In the genomic region with DNA sequence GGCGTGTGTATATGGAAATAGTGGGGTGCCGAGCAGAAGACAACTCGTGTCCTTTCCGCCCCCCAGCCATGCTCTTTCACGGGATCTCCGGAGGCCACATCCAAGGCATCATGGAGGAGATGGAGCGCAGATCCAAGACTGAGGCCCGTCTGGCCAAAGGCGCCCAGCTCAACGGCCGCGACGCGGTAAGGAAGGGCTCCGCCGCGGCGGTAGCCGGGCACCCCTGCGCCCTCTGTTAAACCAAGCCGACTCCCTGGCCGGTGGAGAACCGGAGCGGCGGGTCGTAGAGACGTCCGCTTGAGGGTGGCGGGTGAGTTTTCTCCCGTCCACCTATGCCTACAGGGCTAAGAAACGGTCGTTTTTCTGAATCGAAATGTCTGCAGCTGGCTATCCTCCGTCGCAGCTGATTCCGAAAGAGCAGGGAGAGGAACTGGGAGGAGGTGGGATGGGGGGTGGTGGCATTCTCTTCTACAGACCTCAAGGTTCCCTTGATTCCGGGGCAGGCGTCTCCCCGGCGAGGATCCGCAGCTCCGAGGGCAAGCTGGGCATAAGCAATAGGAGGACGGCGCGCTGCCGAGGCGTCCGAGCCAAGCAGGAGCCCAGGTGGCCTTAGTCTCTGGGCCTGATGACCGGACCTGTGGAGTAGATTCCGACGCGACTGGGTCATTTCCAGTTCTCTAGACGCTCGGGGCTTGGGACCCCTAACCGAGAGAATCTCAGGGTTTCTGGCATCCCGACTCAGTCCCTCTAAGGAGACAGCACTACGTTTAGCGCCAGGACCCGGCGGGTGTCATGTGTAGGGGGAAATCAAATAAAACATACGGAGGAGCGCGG, we compare ENCODE assay signal across 8 cellular contexts. TPM values are rescaled to one million over a fixed set of nuclear protein-coding genes. Genes with fewer than 3 reads are reported as not detected.
DNase-seq lines count a peak whose midpoint lies in the region; ATAC-seq and TF ChIP-seq lines count a peak whose summit lies in the region.
"Had no signal": no experiment of that assay in that cellular context is flagged by ENCODE, and none has a peak within 500 bp of the region (broad histone marks: within the 10 kb centered on the region; RNA-seq: fewer than 3 reads in every experiment).

No MANE protein-coding gene starts in this region.

- H4K20me1 ChIP-seq in fibroblast of lung (ENCODE audit: control insufficient read depth, extremely low read depth, insufficient read depth, low read length): no peaks in the 10 kb centered on the region

- peaks cover 98 to 99% of the 10 kb centered on the region in 2 donors for H3K27me3 Mint-ChIP-seq in T-cell

- no peak overlapping the region for H2AFZ ChIP-seq in fibroblast of lung (ENCODE audit: low read length)

- no peaks in the 10 kb centered on the region for H3K36me3 ChIP-seq in fibroblast of lung (ENCODE audit: control insufficient read depth, insufficient read depth, low read length)

- H3K4me3 ChIP-seq in fibroblast of lung (replicated peaks in 1 of 4; ENCODE audit: control extremely low read depth in 1 of 4, insufficient read depth in 1 of 4, low read depth in 3 of 4, low read length in 4 of 4): peak overlapping the region in 1 of 4 experiments; percentile 27

- no peaks in the 10 kb centered on the region for H3K79me2 ChIP-seq in fibroblast of lung (ENCODE audit: control insufficient read depth, insufficient read depth, low read length)

- ATAC-seq in GM19351 (IDR thresholded peaks at IDR 0.05; ENCODE audit: unreplicated experiment) (peak; percentile 29), T-cell (replicated peaks in 1 of 4) (peak in 3 of 4 experiments; percentile 17 to 26 (median 19))

- H3K9me3 Mint-ChIP-seq in T-cell: no peaks in the 10 kb centered on the region

- H3K27ac ChIP-seq in fibroblast of lung (ENCODE audit: insufficient read depth, low read length): no peak overlapping the region

- no peaks in the 10 kb centered on the region for H3K9me3 ChIP-seq in fibroblast of lung (ENCODE audit: control insufficient read depth, insufficient read depth, low read depth, low read length)

- peaks cover 94% of the 10 kb centered on the region for H3K27me3 ChIP-seq in fibroblast of lung (ENCODE audit: control insufficient read depth, insufficient read depth, low read length)

- H3K4me2 ChIP-seq in fibroblast of lung (ENCODE audit: extremely low read depth, insufficient read depth, low read length): peak overlapping the region; percentile 68

- intact Hi-C loops in posterior vena cava (cut with DNase I): no loop called here

- H3K4me1 ChIP-seq in fibroblast of lung (ENCODE audit: control insufficient read depth, extremely low read depth, insufficient read depth, low read length): peaks cover 2% of the 10 kb centered on the region

- peak overlapping the region; percentile 64 to 71 (median 67) for H3K4me3 Mint-ChIP-seq in T-cell

- TF ChIP-seq CTCF in fibroblast of lung (conservative IDR thresholded peaks at IDR 0.05 in 1 of 2, IDR thresholded peaks at IDR 0.05 in 1 of 2; ENCODE audit: low read depth in 1 of 2, low read length in 2 of 2): no peak

- H3K9ac ChIP-seq in fibroblast of lung (ENCODE audit: insufficient read depth, low read length): no peak overlapping the region

- POLR2A ChIA-PET in T-cell (lab: Charles Lee): no interaction called here

- peak overlapping the region in 1 of 2 donors; percentile 67 for H3K27ac Mint-ChIP-seq in T-cell

- CTCF ChIA-PET in T-cell (lab: Charles Lee): interaction anchor here (0.5 to 1.5 kb wide), 6 partner anchors 8 to 518 kb away, joined by 3 read pairs; no protein-coding TSS in a partner anchor

- H3K36me3 Mint-ChIP-seq in T-cell: no peaks in the 10 kb centered on the region

- DNase-seq in T-cell (peak in 1 of 34 experiments; percentile 15), fibroblast of lung (ENCODE audit: low read depth in 2 of 2) (no peak), posterior vena cava (ENCODE audit: low spot score) (peak; percentile 82), DMS 273 (lab: John Stamatoyannopoulos, UW; ENCODE audit: unreplicated experiment) (no peak), NOMO-1 (lab: John Stamatoyannopoulos, UW; ENCODE audit: unreplicated experiment in 2 of 2) (no peak), NK-92 (lab: John Stamatoyannopoulos, UW; ENCODE audit: unreplicated experiment) (no peak)

- H3K4me1 Mint-ChIP-seq in T-cell: peaks cover 71 to 77% (median 75%) of the 10 kb centered on the region in 3 donors

RNA-seq across cellular contexts. Expression of a gene that starts 0.9 kb away (rescaled TPM):
- not detected for total RNA-seq in T-cell
- total RNA-seq in fibroblast of lung: under 0.01 TPM in 1 of 2 replicates, not detected in the other
- polyA plus RNA-seq in fibroblast of lung: not detected in 2 replicates
- not detected in 2 replicates for polyA plus RNA-seq in fibroblast of lung (2012)
- not detected in 2 replicates for polyA minus RNA-seq in fibroblast of lung (ENCODE audit: low replicate concordance)
- total RNA-seq in posterior vena cava: 1 to 10 TPM; 2.6 to 6.4 TPM
- total RNA-seq: T-helper 1 cell treated with Interleukin-12 subunit alpha and Interleukin-12 subunit beta and Interleukin-4 antibody, amounts not matched to agents 30 ng/mL and 1 ng/mL, for 36 hours had no signal

RNA-seq across cellular contexts. Expression of a gene that starts 15.6 kb away (rescaled TPM):
- total RNA-seq in T-cell (not detected), fibroblast of lung (1.8 and 3.0 TPM in 2 replicates), posterior vena cava (1 to 10 TPM; 2.0 to 4.2 TPM)
- polyA plus RNA-seq in fibroblast of lung: 3.3 and 4.6 TPM in 2 replicates
- 3.8 and 8.1 TPM in 2 replicates for polyA plus RNA-seq in fibroblast of lung (2012)
- polyA minus RNA-seq in fibroblast of lung (ENCODE audit: low replicate concordance): not detected in 2 replicates
